In the genomic region with DNA sequence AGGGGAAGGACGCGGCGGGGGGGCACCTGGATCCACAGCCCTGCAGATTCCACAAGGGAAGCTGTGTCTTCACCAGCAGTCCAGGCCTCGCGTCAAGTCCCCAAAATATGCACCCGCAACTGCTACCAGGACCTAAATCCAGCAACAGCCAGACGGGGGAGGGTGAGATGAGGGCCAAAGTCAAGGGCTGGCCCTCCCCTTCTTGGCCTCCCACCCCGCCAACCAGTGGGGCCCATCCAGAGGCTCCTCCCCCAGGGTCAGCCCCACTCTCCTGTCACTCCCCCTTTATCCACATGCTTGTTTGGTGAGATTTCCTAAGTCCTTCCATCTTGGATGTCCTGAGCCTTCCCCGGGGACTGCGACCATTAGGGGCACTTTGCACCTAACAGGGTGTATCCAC, we compare ENCODE assay signal across 1 cellular context.
TF ChIP-seq lines count a peak whose summit lies in the region.

No MANE protein-coding gene starts in this region.

TF ChIP-seq in GM23338, 12 proteins besides CTCF, POLR2A, EP300 and RAD21 (continued from another document):
- TF ChIP-seq, protein P1, sequence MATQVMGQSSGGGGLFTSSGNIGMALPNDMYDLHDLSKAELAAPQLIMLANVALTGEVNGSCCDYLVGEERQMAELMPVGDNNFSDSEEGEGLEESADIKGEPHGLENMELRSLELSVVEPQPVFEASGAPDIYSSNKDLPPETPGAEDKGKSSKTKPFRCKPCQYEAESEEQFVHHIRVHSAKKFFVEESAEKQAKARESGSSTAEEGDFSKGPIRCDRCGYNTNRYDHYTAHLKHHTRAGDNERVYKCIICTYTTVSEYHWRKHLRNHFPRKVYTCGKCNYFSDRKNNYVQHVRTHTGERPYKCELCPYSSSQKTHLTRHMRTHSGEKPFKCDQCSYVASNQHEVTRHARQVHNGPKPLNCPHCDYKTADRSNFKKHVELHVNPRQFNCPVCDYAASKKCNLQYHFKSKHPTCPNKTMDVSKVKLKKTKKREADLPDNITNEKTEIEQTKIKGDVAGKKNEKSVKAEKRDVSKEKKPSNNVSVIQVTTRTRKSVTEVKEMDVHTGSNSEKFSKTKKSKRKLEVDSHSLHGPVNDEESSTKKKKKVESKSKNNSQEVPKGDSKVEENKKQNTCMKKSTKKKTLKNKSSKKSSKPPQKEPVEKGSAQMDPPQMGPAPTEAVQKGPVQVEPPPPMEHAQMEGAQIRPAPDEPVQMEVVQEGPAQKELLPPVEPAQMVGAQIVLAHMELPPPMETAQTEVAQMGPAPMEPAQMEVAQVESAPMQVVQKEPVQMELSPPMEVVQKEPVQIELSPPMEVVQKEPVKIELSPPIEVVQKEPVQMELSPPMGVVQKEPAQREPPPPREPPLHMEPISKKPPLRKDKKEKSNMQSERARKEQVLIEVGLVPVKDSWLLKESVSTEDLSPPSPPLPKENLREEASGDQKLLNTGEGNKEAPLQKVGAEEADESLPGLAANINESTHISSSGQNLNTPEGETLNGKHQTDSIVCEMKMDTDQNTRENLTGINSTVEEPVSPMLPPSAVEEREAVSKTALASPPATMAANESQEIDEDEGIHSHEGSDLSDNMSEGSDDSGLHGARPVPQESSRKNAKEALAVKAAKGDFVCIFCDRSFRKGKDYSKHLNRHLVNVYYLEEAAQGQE (IDR thresholded peaks at IDR 0.05; ENCODE audit: unreplicated experiment): no peak
- TF ChIP-seq ZNF462 (CRISPR knock-in tag; IDR thresholded peaks at IDR 0.05) (no peak), EZH2 (IDR thresholded peaks at IDR 0.05; ENCODE audit: low read depth, unreplicated experiment) (no peak)
TF ChIP-seq in GM23338: peak in this region for 0.
